ENCODE assay signal across 8 cellular contexts in genomic region chr2:99490088-99491065, GRCh38. TPM values are rescaled to one million over a fixed set of nuclear protein-coding genes. Genes with fewer than 3 reads are reported as not detected.
DNase-seq lines count a peak whose midpoint lies in the region; ATAC-seq and TF ChIP-seq lines count a peak whose summit lies in the region.

No MANE protein-coding gene starts in this region.

- peaks cover 8% of the 10 kb centered on the region; the same call in 1 of the 2 replicates for H3F3A ChIP-seq in PC-9 (ENCODE audit: insufficient read depth, low read depth)

- H2AFZ ChIP-seq in PC-9: peak overlapping the region; percentile 84

- H3K9me3 ChIP-seq in PC-9 (ENCODE audit: insufficient read depth, low read depth) (no peaks in the 10 kb centered on the region), mucosa of stomach (ENCODE audit: control insufficient read depth, low read length) (no peaks in the 10 kb centered on the region)

- H3K27ac ChIP-seq in PC-9: peak overlapping the region; percentile 66; the same call in 1 of the 2 replicates

- H4K20me1 ChIP-seq in PC-9 (ENCODE audit: insufficient read depth): peaks cover 35% of the 10 kb centered on the region

- H3K27me3 ChIP-seq in PC-9 (ENCODE audit: insufficient read depth, low read depth): no peaks in the 10 kb centered on the region
- no peaks in the 10 kb centered on the region for H3K27me3 ChIP-seq in mucosa of stomach (ENCODE audit: control insufficient read depth, insufficient read depth, low read length)

- peak overlapping the region; percentile 94 for H3K4me2 ChIP-seq in PC-9

- TF ChIP-seq CTCF in PC-9 (conservative IDR thresholded peaks at IDR 0.05): peak; percentile 89

- H3K9me2 ChIP-seq in PC-9 (ENCODE audit: insufficient read depth): no peaks in the 10 kb centered on the region

- CTCF ChIA-PET in PC-9 (lab: Charles Lee): interaction anchor here (0.6 kb wide), 1 partner anchor 758 kb away, joined by 3 read pairs; no protein-coding TSS in a partner anchor

- intact Hi-C loops in PC-9 (cut with micrococcal nuclease; ENCODE audit: unreplicated experiment): loop anchor here (1.0 to 5.0 kb wide), 5 partner anchors 154 to 841 kb away; partner anchors contain the start of genes MITD1, MRPL30 and TXNDC9

- H3K36me3 ChIP-seq in PC-9 (ENCODE audit: low read depth): peaks cover 5% of the 10 kb centered on the region; the same call in 1 of the 2 replicates
- no peaks in the 10 kb centered on the region for H3K36me3 ChIP-seq in mucosa of stomach (ENCODE audit: control insufficient read depth, insufficient read depth, low read length)

- H3K4me3 ChIP-seq in PC-9: peak overlapping the region; percentile 77
- H3K4me3 ChIP-seq in mucosa of stomach (ENCODE audit: low read length): peak overlapping the region; percentile 62

- H3K79me2 ChIP-seq in PC-9 (ENCODE audit: low read depth): peaks cover 39% of the 10 kb centered on the region

- in situ Hi-C loops in KBM-7 (cut with MboI; ENCODE audit: low pct_unique_long_range_greater_than_20kb, low sequenced_read_pairs): no loop called here

- peak overlapping the region; percentile 65 for H3K9ac ChIP-seq in mucosa of stomach (ENCODE audit: low read length)

- BruUV-seq in PC-9 (replicated peaks; lab: Mats Ljungman, UMichigan): TSS peak; percentile 39

- peak; percentile 83 for ATAC-seq in GM21723 (IDR thresholded peaks at IDR 0.05; ENCODE audit: unreplicated experiment)
- ATAC-seq in esophagus mucosa: peak; percentile 95

- POLR2A ChIA-PET in PC-9 (lab: Charles Lee; ENCODE audit: unreplicated experiment): interaction anchor here (0.6 kb wide), 1 partner anchor 31 kb away, joined by 6 read pairs; no protein-coding TSS in a partner anchor

- DNase-seq in DMS53 (lab: John Stamatoyannopoulos, UW): peak; percentile 99
- DNase-seq in KBM-7: peak; percentile 94
- DNase-seq in PC-9: peak; percentile 77 to 96
- DNase-seq in activated T-cell treated with anti-CD3 and anti-CD28 coated beads, Interleukin-2, amount 50 U/mL, for 48 hours: peak; percentile 93 to 95
- peak; percentile 92 for DNase-seq in stimulated activated CD8-positive, alpha-beta memory T cell treated with anti-CD3 and anti-CD28 coated beads, Interleukin-4, amount 100 ng/mL, for 48 hours

- H3K4me1 ChIP-seq in PC-9 (replicated peaks; ENCODE audit: insufficient read depth): peaks cover 19% of the 10 kb centered on the region
- peaks cover 5% of the 10 kb centered on the region for H3K4me1 ChIP-seq in mucosa of stomach (ENCODE audit: control insufficient read depth, insufficient read depth, low read length)

RNA-seq across cellular contexts. Expression of gene REV1, which starts 0.6 kb away (rescaled TPM):
- total RNA-seq in PC-9 (2021) (47.8 and 50.5 TPM in 2 replicates), esophagus mucosa (26.0 TPM)

Comparison
In these comparisons a context has a peak if more than half of its experiments do, and no peak if none do; other contexts are left out.
1. Peak in every context shown above with its lines: DNase-seq, ATAC-seq, H3K4me3 ChIP-seq and H3K27ac ChIP-seq.